8 cellular contexts compared by ENCODE assay signal in the genomic region with DNA sequence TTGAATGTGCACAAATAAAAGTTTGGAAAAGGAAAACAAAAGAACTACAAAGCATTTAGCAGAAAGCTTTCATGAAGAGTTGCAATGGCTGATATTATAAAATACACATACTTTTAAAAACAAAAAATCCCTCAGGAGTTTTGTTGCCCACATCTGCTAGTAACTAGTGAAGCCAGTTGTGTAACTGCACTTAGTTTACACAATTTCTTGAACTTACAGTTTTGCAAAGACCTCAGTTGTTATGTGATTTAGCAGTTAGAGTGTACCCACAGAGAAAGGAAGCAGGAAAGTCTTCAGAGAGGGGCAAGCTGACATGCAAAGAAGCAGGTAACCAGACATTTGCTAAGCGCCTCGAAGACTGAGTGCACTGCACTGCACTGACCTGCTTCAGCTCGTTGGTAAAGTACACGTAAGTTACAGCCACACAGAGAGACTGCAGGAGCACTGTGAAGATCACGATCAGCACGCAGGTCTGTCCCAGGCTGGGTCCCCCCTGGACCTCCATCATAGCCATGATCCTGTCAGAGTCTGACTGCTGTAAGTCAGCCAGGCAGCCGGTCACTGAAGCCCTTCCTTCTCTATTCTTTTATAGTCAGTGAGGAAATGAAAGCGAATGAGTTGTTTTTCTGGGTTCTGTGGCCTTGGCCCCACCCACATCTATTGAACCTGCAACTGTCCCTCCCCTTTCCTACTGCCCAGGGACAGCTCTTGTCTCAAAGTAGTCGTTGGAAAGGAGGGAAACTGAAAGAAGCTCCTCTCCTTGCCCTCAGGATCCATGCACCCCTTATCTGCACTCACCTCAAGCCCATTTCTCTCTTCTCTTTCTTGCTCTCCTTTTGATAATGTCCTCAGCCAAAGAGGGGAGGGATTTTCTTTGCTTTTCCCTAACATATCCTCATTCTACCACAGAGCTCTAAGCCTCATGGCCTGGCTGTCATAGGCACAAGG. TPM values are rescaled to one million over a fixed set of nuclear protein-coding genes. Genes with fewer than 3 reads are reported as not detected.
DNase-seq lines count a peak whose midpoint lies in the region; ATAC-seq and TF ChIP-seq lines count a peak whose summit lies in the region.

Gene TNFSF10 (minus strand): TSS at position 560 of the 948 bp plus-strand sequence. CDS start 46 bp downstream, at position 514.

- POLR2A ChIA-PET in activated CD8-positive, alpha-beta memory T cell treated with anti-CD3 and anti-CD28 coated beads for 36 hours (lab: Charles Lee) = interaction anchor here (0.7 to 1.5 kb wide), 3 partner anchors 10 to 68 kb away, joined by 3 to 7 read pairs (median 4); no protein-coding TSS in a partner anchor

- CTCF ChIA-PET in activated CD8-positive, alpha-beta memory T cell treated with anti-CD3 and anti-CD28 coated beads for 36 hours (lab: Charles Lee) = interaction anchor here (0.6 to 1.4 kb wide), 5 partner anchors 46 to 101 kb away, joined by 3 to 7 read pairs (median 4); no protein-coding TSS in a partner anchor

- H3K4me1 Mint-ChIP-seq in neural crest cell = peaks cover 14% of the 10 kb centered on the region

- TF ChIP-seq CTCF in neural crest cell (conservative IDR thresholded peaks at IDR 0.05) = no peak

- no peak within 1 kb of the TSS for H3K4me3 Mint-ChIP-seq in neural crest cell

- no peaks in the 10 kb centered on the region for H3K36me3 Mint-ChIP-seq in neural crest cell (ENCODE audit: low read depth)

- no peaks in the 10 kb centered on the region for H3K27me3 Mint-ChIP-seq in neural crest cell (ENCODE audit: low read depth)

- DNase-seq in NCI-H2196 treated with DMSO at 0.1 percent for 48 hours (lab: John Stamatoyannopoulos, UW; ENCODE audit: unreplicated experiment) = peak; percentile 65
- DNase-seq in erythroblast (lab: John Stamatoyannopoulos, UW) = peak; percentile 61 to 63
- peak; percentile 2 for DNase-seq in neural crest cell (ENCODE audit: low read depth, low spot score)
- peak; percentile 73 for DNase-seq in ureter (ENCODE audit: low spot score)
- DNase-seq in NCI-H446 (lab: John Stamatoyannopoulos, UW) = no peak

- no peaks in the 10 kb centered on the region for H3K9me3 Mint-ChIP-seq in neural crest cell

- H3K27ac Mint-ChIP-seq in neural crest cell (ENCODE audit: unreplicated experiment) = peak within 1 kb of the TSS; percentile 15

- ATAC-seq in HG02884 (IDR thresholded peaks at IDR 0.05; ENCODE audit: unreplicated experiment) = peak; percentile 91

- TF ChIP-seq POLR2A in GM18526 (IDR thresholded peaks at IDR 0.05; ENCODE audit: extremely low read depth, insufficient read length) (peak; percentile 97), erythroblast (IDR thresholded peaks at IDR 0.05; ENCODE audit: low read length) (peak; percentile 70)

RNA-seq across cellular contexts. Expression of gene TNFSF10, which starts in this region (rescaled TPM):
- 10 to 100 TPM; 36.1 to 37.6 TPM for total RNA-seq in activated CD8-positive, alpha-beta memory T cell treated with anti-CD3 and anti-CD28 coated beads for 36 hours
- not detected in 2 replicates for total RNA-seq in neural crest cell
- total RNA-seq in ureter = 44.1 TPM

Comparison
In these comparisons a context has a peak if more than half of its experiments do, and no peak if none do; other contexts are left out.
1. RNA of gene TNFSF10 (total RNA-seq): 44.1 TPM in ureter (single experiment) and 36.1 to 37.6 TPM in activated CD8-positive, alpha-beta memory T cell treated with anti-CD3 and anti-CD28 coated beads for 36 hours; not detected in neural crest cell; every median in the first group is over 10 times any median in the second.
2. Peak in DNase-seq in neural crest cell; RNA of the gene not detected or under 1 TPM.
3. DNase-seq: peak in NCI-H2196 treated with DMSO at 0.1 percent for 48 hours (single experiment), erythroblast (2 of 2) and ureter (single experiment); none in NCI-H446 (0 of 2).